Comparison of ENCODE assay signal across 5 cellular contexts in the genomic region with DNA sequence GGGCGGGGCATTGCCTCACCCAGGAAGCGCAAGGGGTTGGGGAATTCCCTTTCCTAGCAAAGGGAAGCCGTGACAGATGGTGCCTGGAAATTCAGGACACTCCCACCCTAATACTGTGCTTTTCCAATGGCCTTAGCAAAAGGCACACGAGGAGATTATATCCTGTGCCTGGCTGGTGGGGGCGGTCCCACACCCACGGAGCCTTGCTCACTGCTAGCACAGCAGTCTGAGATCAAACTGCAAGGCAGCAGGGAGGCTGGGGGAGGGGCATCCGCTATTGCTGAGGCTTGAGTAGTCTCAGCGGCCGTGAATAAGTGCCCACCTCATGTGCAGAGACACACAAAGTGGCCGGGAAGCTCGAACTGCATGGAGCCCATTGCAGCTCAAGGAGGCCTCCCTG.
A peak's percentile ranks its signal among the peaks of the same experiment; 100 is the strongest.
DNase-seq lines count a peak whose midpoint lies in the region; TF ChIP-seq lines count a peak whose summit lies in the region.
"Not testable (repeated sequence)": the region's sequence is repeated elsewhere in the genome, so short reads cannot be mapped to it uniquely, and the experiment has no call there.

No MANE protein-coding gene starts in this region.

- not testable (repeated sequence) for H3K27ac Mint-ChIP-seq in activated CD4-positive, alpha-beta T cell treated with anti-CD3 and anti-CD28 coated beads, Interleukin-2, amount 10 ng/mL, durations not matched to agents 24 days and 14 days

- DNase-seq in A172 (ENCODE audit: low spot score) (peak; percentile 9), NCI-H69 (lab: John Stamatoyannopoulos, UW) (peak; percentile 16), esophagus muscularis mucosa (ENCODE audit: extremely low spot score) (peak; percentile 31)
- DNase-seq in activated CD4-positive, alpha-beta T cell treated with anti-CD3 and anti-CD28 coated beads, Interleukin-2, amount 10 ng/mL, durations not matched to agents 24 days and 14 days: peak; percentile 34
- DNase-seq in neuronal stem cell (ENCODE audit: low spot score): not testable (repeated sequence)

- H3K9me3 Mint-ChIP-seq in activated CD4-positive, alpha-beta T cell treated with anti-CD3 and anti-CD28 coated beads, Interleukin-2, amount 10 ng/mL, durations not matched to agents 24 days and 14 days: not testable (repeated sequence)

- intact Hi-C loops in activated CD4-positive, alpha-beta T cell treated with anti-CD3 and anti-CD28 coated beads, Interleukin-2, amount 10 ng/mL, durations not matched to agents 24 days and 14 days (cut with micrococcal nuclease); esophagus muscularis mucosa (cut with DNase I): not testable (repeated sequence)

- 66% methylated on average over 11 of the region's 11 CpGs for WGBS in esophagus muscularis mucosa
- WGBS in neuronal stem cell (ENCODE audit: extremely low coverage in 2 of 2, insufficient read length in 2 of 2, insufficient replicate concordance in 1 of 2), 2 donors: no CpG with 5 or more reads among the region's 11 CpGs

- H3K4ac ChIP-seq in neuronal stem cell (ENCODE audit: low read length): not testable (repeated sequence)

- H3K9ac ChIP-seq in neuronal stem cell (ENCODE audit: low read depth, low read length, poor library complexity): not testable (repeated sequence)

- not testable (repeated sequence) for H3K4me3 ChIP-seq in esophagus muscularis mucosa; neuronal stem cell (ENCODE audit: low read length in 2 of 2)

- H4K91ac ChIP-seq in neuronal stem cell (ENCODE audit: low read depth, low read length, poor library complexity): not testable (repeated sequence)

- TF ChIP-seq EP300 in esophagus muscularis mucosa (IDR thresholded peaks at IDR 0.05): not testable (repeated sequence)

- H2BK12ac ChIP-seq in neuronal stem cell (ENCODE audit: low read length): not testable (repeated sequence)

- not testable (repeated sequence) for H3K9me3 ChIP-seq in esophagus muscularis mucosa
- peaks cover 0 to 17% of the 10 kb centered on the region in 2 donors for H3K9me3 ChIP-seq in neuronal stem cell (replicated peaks in 1 of 2; ENCODE audit: control insufficient read depth in 2 of 2, insufficient read depth in 1 of 2, low read depth in 1 of 2, low read length in 2 of 2)

- H3K27me3 Mint-ChIP-seq in activated CD4-positive, alpha-beta T cell treated with anti-CD3 and anti-CD28 coated beads, Interleukin-2, amount 10 ng/mL, durations not matched to agents 24 days and 14 days: not testable (repeated sequence)

- not testable (repeated sequence) for H3K27me3 ChIP-seq in esophagus muscularis mucosa; neuronal stem cell (ENCODE audit: control insufficient read depth in 3 of 3, insufficient read depth in 3 of 3, low read depth in 1 of 3, low read length in 3 of 3)

- not testable (repeated sequence) for H3K18ac ChIP-seq in neuronal stem cell (ENCODE audit: low read length)

- not testable (repeated sequence) for H3K23ac ChIP-seq in neuronal stem cell (ENCODE audit: low read depth, low read length, poor library complexity)

- H3K36me3 Mint-ChIP-seq in activated CD4-positive, alpha-beta T cell treated with anti-CD3 and anti-CD28 coated beads, Interleukin-2, amount 10 ng/mL, durations not matched to agents 24 days and 14 days (ENCODE audit: low read depth): not testable (repeated sequence)

- peak overlapping the region; percentile 38 for H3K14ac ChIP-seq in neuronal stem cell (ENCODE audit: low read length)

- H3K4me2 ChIP-seq in neuronal stem cell (ENCODE audit: insufficient read depth, low read length, poor library complexity, severe bottlenecking): not testable (repeated sequence)

- not testable (repeated sequence) for H2BK120ac ChIP-seq in neuronal stem cell (ENCODE audit: low read depth, low read length)

- H3K4me3 Mint-ChIP-seq in activated CD4-positive, alpha-beta T cell treated with anti-CD3 and anti-CD28 coated beads, Interleukin-2, amount 10 ng/mL, durations not matched to agents 24 days and 14 days: not testable (repeated sequence)

- not testable (repeated sequence) for H4K8ac ChIP-seq in neuronal stem cell (ENCODE audit: low read depth, low read length)

- not testable (repeated sequence) for H2AFZ ChIP-seq in neuronal stem cell (ENCODE audit: low read length)

- not testable (repeated sequence) for H3K4me1 ChIP-seq in esophagus muscularis mucosa; neuronal stem cell (ENCODE audit: control insufficient read depth in 2 of 2, insufficient read depth in 1 of 2, low read depth in 1 of 2, low read length in 2 of 2)

- H3K36me3 ChIP-seq in esophagus muscularis mucosa; neuronal stem cell (replicated peaks in 1 of 2; ENCODE audit: control insufficient read depth in 2 of 2, insufficient read depth in 2 of 2, low read length in 2 of 2): not testable (repeated sequence)

- TF ChIP-seq POLR2A in esophagus muscularis mucosa (IDR thresholded peaks at IDR 0.05; ENCODE audit: low read depth): not testable (repeated sequence)

- TF ChIP-seq CTCF in esophagus muscularis mucosa (IDR thresholded peaks at IDR 0.05): not testable (repeated sequence)

- not testable (repeated sequence) for H3K79me1 ChIP-seq in neuronal stem cell (ENCODE audit: low read depth, low read length)

- not testable (repeated sequence) for H2BK5ac ChIP-seq in neuronal stem cell (ENCODE audit: low read length)

- H3K27ac ChIP-seq in esophagus muscularis mucosa (replicated peaks in 1 of 4); neuronal stem cell (replicated peaks; ENCODE audit: low read length): not testable (repeated sequence)

- not testable (repeated sequence) for H2AK5ac ChIP-seq in neuronal stem cell (ENCODE audit: low read depth, low read length)

- not testable (repeated sequence) for H3K4me1 Mint-ChIP-seq in activated CD4-positive, alpha-beta T cell treated with anti-CD3 and anti-CD28 coated beads, Interleukin-2, amount 10 ng/mL, durations not matched to agents 24 days and 14 days

- H2BK15ac ChIP-seq in neuronal stem cell (ENCODE audit: low read length): not testable (repeated sequence)
